In genomic region chr6:7106215-7106751, GRCh38 we compare ENCODE assay signal across 1 cellular context.
TF ChIP-seq lines count a peak whose summit lies in the region.

No MANE protein-coding gene starts in this region.

TF ChIP-seq in GM12878, 131 proteins besides CTCF, POLR2A, EP300 and RAD21 (continued from another document):
- TF ChIP-seq KAT2A (conservative IDR thresholded peaks at IDR 0.05; ENCODE audit: control insufficient read depth, low read depth, low read length) (no peak), HDGF (IDR thresholded peaks at IDR 0.05) (no peak), SMAD1 (IDR thresholded peaks at IDR 0.05; ENCODE audit: low read depth, partially characterized antibody) (no peak), NR2C2 (IDR thresholded peaks at IDR 0.05; ENCODE audit: borderline replicate concordance, control insufficient read depth, insufficient read length, low read depth) (peak; percentile 49), RELB (IDR thresholded peaks at IDR 0.05; ENCODE audit: low read depth) (no peak), NR2F1 (conservative IDR thresholded peaks at IDR 0.05) (peak; percentile 70), MEF2B (IDR thresholded peaks at IDR 0.05; ENCODE audit: partially characterized antibody, poor library complexity, severe bottlenecking) (no peak), BCL11A (IDR thresholded peaks at IDR 0.05; ENCODE audit: low read depth, low read length) (no peak), TCF3 (IDR thresholded peaks at IDR 0.05; ENCODE audit: borderline replicate concordance, insufficient read depth, low read depth, low read length) (no peak)
